1 cellular context compared by ENCODE assay signal in genomic region chr6:129759851-129760595, GRCh38.
TF ChIP-seq lines count a peak whose summit lies in the region.

No MANE protein-coding gene starts in this region.

TF ChIP-seq in IMR-90, 13 proteins besides CTCF, POLR2A, EP300 and RAD21:
- TF ChIP-seq CEBPB (IDR thresholded peaks at IDR 0.05; ENCODE audit: low read depth, low read length) = no peak
- TF ChIP-seq SMC3 (IDR thresholded peaks at IDR 0.05; ENCODE audit: low read depth, low read length) = no peak
- no peak for TF ChIP-seq RFX5 (IDR thresholded peaks at IDR 0.05; ENCODE audit: low read depth, low read length)
- TF ChIP-seq CHD1 (IDR thresholded peaks at IDR 0.05; ENCODE audit: low read depth, low read length) = no peak
- TF ChIP-seq USF2 (IDR thresholded peaks at IDR 0.05; ENCODE audit: low read depth, low read length) = no peak
- no peak for TF ChIP-seq MAZ (IDR thresholded peaks at IDR 0.05; ENCODE audit: borderline replicate concordance, low read depth, low read length)
- TF ChIP-seq NFE2L2 (IDR thresholded peaks at IDR 0.05; ENCODE audit: low read depth, low read length) = no peak
- no peak for TF ChIP-seq MAFK (IDR thresholded peaks at IDR 0.05; ENCODE audit: low read depth, low read length)
- no peak for TF ChIP-seq ELK1 (IDR thresholded peaks at IDR 0.05; ENCODE audit: borderline replicate concordance, low read depth, low read length)
- no peak for TF ChIP-seq RCOR1 (IDR thresholded peaks at IDR 0.05; ENCODE audit: insufficient replicate concordance, low read length)
- no peak for TF ChIP-seq MXI1 (IDR thresholded peaks at IDR 0.05; ENCODE audit: borderline replicate concordance, low read depth, low read length)
- TF ChIP-seq FOS (IDR thresholded peaks at IDR 0.05; ENCODE audit: low read depth, low read length) = no peak
- no peak for TF ChIP-seq BHLHE40 (IDR thresholded peaks at IDR 0.05; ENCODE audit: low read depth, low read length)
